Comparison of ENCODE assay signal across 1 cellular context in the genomic region with DNA sequence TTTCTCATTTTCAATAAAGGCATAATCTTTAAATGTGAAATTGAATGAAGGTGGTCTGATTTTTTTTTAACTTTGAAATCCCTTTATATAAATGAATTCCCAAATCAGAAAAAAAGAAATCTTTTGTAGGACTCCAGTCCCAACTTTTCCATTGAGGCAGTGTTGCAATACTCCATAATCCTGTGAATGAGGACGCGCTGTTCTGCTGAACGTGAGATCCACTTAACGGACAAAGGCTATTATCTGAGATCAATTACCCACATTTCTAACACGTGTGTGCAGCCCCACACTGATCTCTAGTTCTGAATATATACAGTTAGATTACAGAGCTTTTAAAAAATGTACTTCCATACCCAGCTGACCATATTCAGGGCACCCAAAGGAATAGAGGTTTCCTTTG.
TF ChIP-seq lines count a peak whose summit lies in the region.

No MANE protein-coding gene starts in this region.

TF ChIP-seq in GM23338, 12 proteins besides CTCF, POLR2A, EP300 and RAD21 (continued from another document):
- no peak for TF ChIP-seq REST (IDR thresholded peaks at IDR 0.05; ENCODE audit: unreplicated experiment)
- TF ChIP-seq ZNF331 (CRISPR knock-in tag; IDR thresholded peaks at IDR 0.05; ENCODE audit: low read depth) = no peak
- TF ChIP-seq, protein P1, sequence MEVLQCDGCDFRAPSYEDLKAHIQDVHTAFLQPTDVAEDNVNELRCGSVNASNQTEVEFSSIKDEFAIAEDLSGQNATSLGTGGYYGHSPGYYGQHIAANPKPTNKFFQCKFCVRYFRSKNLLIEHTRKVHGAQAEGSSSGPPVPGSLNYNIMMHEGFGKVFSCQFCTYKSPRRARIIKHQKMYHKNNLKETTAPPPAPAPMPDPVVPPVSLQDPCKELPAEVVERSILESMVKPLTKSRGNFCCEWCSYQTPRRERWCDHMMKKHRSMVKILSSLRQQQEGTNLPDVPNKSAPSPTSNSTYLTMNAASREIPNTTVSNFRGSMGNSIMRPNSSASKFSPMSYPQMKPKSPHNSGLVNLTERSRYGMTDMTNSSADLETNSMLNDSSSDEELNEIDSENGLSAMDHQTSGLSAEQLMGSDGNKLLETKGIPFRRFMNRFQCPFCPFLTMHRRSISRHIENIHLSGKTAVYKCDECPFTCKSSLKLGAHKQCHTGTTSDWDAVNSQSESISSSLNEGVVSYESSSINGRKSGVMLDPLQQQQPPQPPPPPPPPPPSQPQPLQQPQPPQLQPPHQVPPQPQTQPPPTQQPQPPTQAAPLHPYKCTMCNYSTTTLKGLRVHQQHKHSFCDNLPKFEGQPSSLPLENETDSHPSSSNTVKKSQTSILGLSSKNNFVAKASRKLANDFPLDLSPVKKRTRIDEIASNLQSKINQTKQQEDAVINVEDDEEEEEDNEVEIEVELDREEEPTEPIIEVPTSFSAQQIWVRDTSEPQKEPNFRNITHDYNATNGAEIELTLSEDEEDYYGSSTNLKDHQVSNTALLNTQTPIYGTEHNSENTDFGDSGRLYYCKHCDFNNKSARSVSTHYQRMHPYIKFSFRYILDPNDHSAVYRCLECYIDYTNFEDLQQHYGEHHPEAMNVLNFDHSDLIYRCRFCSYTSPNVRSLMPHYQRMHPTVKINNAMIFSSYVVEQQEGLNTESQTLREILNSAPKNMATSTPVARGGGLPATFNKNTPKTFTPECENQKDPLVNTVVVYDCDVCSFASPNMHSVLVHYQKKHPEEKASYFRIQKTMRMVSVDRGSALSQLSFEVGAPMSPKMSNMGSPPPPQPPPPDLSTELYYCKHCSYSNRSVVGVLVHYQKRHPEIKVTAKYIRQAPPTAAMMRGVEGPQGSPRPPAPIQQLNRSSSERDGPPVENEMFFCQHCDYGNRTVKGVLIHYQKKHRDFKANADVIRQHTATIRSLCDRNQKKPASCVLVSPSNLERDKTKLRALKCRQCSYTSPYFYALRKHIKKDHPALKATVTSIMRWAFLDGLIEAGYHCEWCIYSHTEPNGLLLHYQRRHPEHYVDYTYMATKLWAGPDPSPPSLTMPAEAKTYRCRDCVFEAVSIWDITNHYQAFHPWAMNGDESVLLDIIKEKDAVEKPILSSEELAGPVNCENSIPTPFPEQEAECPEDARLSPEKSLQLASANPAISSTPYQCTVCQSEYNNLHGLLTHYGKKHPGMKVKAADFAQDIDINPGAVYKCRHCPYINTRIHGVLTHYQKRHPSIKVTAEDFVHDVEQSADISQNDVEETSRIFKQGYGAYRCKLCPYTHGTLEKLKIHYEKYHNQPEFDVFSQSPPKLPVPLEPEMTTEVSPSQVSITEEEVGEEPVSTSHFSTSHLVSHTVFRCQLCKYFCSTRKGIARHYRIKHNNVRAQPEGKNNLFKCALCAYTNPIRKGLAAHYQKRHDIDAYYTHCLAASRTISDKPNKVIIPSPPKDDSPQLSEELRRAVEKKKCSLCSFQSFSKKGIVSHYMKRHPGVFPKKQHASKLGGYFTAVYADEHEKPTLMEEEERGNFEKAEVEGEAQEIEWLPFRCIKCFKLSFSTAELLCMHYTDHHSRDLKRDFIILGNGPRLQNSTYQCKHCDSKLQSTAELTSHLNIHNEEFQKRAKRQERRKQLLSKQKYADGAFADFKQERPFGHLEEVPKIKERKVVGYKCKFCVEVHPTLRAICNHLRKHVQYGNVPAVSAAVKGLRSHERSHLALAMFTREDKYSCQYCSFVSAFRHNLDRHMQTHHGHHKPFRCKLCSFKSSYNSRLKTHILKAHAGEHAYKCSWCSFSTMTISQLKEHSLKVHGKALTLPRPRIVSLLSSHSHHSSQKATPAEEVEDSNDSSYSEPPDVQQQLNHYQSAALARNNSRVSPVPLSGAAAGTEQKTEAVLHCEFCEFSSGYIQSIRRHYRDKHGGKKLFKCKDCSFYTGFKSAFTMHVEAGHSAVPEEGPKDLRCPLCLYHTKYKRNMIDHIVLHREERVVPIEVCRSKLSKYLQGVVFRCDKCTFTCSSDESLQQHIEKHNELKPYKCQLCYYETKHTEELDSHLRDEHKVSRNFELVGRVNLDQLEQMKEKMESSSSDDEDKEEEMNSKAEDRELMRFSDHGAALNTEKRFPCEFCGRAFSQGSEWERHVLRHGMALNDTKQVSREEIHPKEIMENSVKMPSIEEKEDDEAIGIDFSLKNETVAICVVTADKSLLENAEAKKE (CRISPR knock-in tag; IDR thresholded peaks at IDR 0.05) = no peak
- no peak for TF ChIP-seq JUNB (IDR thresholded peaks at IDR 0.05; ENCODE audit: unreplicated experiment)
- TF ChIP-seq ZNF114 (CRISPR knock-in tag; IDR thresholded peaks at IDR 0.05) = no peak
- no peak for TF ChIP-seq EZH2phosphoT487 (IDR thresholded peaks at IDR 0.05; ENCODE audit: unreplicated experiment)
- TF ChIP-seq, protein P2, sequence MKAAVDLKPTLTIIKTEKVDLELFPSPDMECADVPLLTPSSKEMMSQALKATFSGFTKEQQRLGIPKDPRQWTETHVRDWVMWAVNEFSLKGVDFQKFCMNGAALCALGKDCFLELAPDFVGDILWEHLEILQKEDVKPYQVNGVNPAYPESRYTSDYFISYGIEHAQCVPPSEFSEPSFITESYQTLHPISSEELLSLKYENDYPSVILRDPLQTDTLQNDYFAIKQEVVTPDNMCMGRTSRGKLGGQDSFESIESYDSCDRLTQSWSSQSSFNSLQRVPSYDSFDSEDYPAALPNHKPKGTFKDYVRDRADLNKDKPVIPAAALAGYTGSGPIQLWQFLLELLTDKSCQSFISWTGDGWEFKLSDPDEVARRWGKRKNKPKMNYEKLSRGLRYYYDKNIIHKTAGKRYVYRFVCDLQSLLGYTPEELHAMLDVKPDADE (IDR thresholded peaks at IDR 0.05) = no peak
